ENCODE assay signal across 8 cellular contexts in genomic region chr17:57257911-57258885, GRCh38. TPM values are rescaled to one million over a fixed set of nuclear protein-coding genes. Genes with fewer than 3 reads are reported as not detected.
DNase-seq lines count a peak whose midpoint lies in the region; ATAC-seq and TF ChIP-seq lines count a peak whose summit lies in the region.

No MANE protein-coding gene starts in this region.

- no peak for DNase-seq in GM12864 (ENCODE audit: low read depth)
- peak; percentile 22 for DNase-seq in NCI-H2171 (lab: John Stamatoyannopoulos, UW)
- peak; percentile 28 for DNase-seq in colonic mucosa
- no peak for DNase-seq in GM10266 (ENCODE audit: extremely low spot score)
- no peak for DNase-seq in H4 (ENCODE audit: low spot score)
- no peak for DNase-seq in UCSD-AML1 (lab: John Stamatoyannopoulos, UW; ENCODE audit: unreplicated experiment)

- H3K4me1 ChIP-seq in colonic mucosa (no peaks in the 10 kb centered on the region), muscle layer of duodenum (ENCODE audit: control insufficient read depth in 1 of 2, insufficient read depth in 2 of 2, low read length in 2 of 2) (peaks cover 0 to 8% of the 10 kb centered on the region in 2 donors)

- H3K27ac ChIP-seq in colonic mucosa (no peak overlapping the region), muscle layer of duodenum (ENCODE audit: low read length) (peak overlapping the region; percentile 64)

- peak overlapping the region; percentile 1 to 83 for H3K9ac ChIP-seq in colonic mucosa (ENCODE audit: low read depth in 2 of 2, low read length in 2 of 2)

- H3K9me3 ChIP-seq in colonic mucosa (no peaks in the 10 kb centered on the region), muscle layer of duodenum (ENCODE audit: control insufficient read depth in 1 of 2, low read length in 2 of 2) (no peaks in the 10 kb centered on the region)

- intact Hi-C loops in colonic mucosa (cut with DNase I), result no loop called here

- TF ChIP-seq CTCF in GM12864 (IDR thresholded peaks at IDR 0.05; ENCODE audit: low read depth, low read length, missing control alignments) (no peak), colonic mucosa (IDR thresholded peaks at IDR 0.05) (no peak), GM10266 (IDR thresholded peaks at IDR 0.05; ENCODE audit: control insufficient read depth, insufficient read depth, low read depth, missing control alignments) (no peak)

- peak overlapping the region; percentile 77 for H3K4me3 ChIP-seq in GM12864 (ENCODE audit: low read depth, low read length)
- peak overlapping the region; percentile 83 for H3K4me3 ChIP-seq in colonic mucosa
- H3K4me3 ChIP-seq in muscle layer of duodenum (ENCODE audit: low read depth in 1 of 2, low read length in 2 of 2), result peak overlapping the region; percentile 75 to 85

- no peaks in the 10 kb centered on the region for H3K36me3 ChIP-seq in colonic mucosa
- H3K36me3 ChIP-seq in muscle layer of duodenum (ENCODE audit: control insufficient read depth in 1 of 2, insufficient read depth in 2 of 2, low read length in 2 of 2), result peaks cover 7 to 11% of the 10 kb centered on the region in 2 donors

- no peak for ATAC-seq in HG02571 (IDR thresholded peaks at IDR 0.05; ENCODE audit: unreplicated experiment)

- H3K27me3 ChIP-seq in colonic mucosa, result no peaks in the 10 kb centered on the region
- H3K27me3 ChIP-seq in muscle layer of duodenum (ENCODE audit: low read depth, low read length), result no peaks in the 10 kb centered on the region

RNA-seq across cellular contexts. Expression of gene MSI2, which starts 1.9 kb away (rescaled TPM):
- 10 to 100 TPM; 61.6 to 75.4 TPM for total RNA-seq in colonic mucosa
- 23.6 and 27.7 TPM in 2 replicates for total RNA-seq in H4 (2014; rRNA removed; shearing (Covaris generic))

Comparison
In these comparisons a context has a peak if more than half of its experiments do, and no peak if none do; other contexts are left out.
1. DNase-seq: peak in NCI-H2171 (single experiment) and colonic mucosa (single experiment); none in GM12864 (single experiment), GM10266 (single experiment), H4 (single experiment) and UCSD-AML1 (single experiment).
2. Peak in every context shown above with its lines, with median percentiles within 50 percentile points of each other: H3K4me3 ChIP-seq.